8 cellular contexts compared by ENCODE assay signal in the genomic region with DNA sequence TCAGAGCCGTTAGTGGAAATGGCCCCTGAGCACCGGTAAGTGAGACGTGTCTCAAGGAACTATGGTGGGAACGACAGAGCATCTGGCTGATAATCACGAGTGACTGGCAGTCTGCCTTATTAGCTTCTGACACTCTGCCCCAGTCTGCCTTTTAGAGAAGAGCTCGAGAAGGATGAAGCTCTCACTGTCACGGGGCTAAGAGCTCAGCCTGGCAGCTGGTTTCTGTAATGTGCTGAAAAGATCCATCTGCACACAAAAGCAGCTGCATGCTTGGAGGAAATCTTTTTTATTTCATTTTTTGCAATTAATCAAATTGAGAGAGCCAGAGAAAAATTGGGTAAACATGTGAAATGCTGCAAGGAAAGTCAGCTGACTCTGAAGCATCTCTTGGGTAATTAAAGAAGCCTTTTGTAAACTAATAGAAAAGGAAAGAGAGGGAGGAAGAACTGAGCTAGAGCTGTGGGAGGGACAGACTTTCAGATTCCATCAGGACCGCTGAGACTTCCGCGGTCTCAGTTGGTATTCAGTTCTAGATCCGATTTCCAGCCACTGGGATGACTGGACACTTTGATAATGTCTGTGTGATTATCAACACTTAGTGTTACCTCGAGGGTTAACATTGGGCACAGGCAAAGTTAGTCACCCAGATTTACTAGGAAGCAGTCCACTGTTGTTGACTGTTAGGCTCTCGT. TPM values are rescaled to one million over a fixed set of nuclear protein-coding genes. Genes with fewer than 3 reads are reported as not detected.
DNase-seq lines count a peak whose midpoint lies in the region; ATAC-seq, FAIRE-seq and TF ChIP-seq lines count a peak whose summit lies in the region.

No MANE protein-coding gene starts in this region.

- no peaks in the 10 kb centered on the region for H3K9me2 ChIP-seq in PC-9 (ENCODE audit: insufficient read depth)

- H3K27me3 ChIP-seq in A673 (replicated peaks; ENCODE audit: insufficient read depth, low read depth, low read length, poor library complexity) (no peaks in the 10 kb centered on the region), neural progenitor cell (no peaks in the 10 kb centered on the region), PC-9 (ENCODE audit: insufficient read depth, low read depth) (no peaks in the 10 kb centered on the region)

- H3K4me2 ChIP-seq in neural progenitor cell (no peak overlapping the region), PC-9 (no peak overlapping the region)

- POLR2A ChIA-PET in A673 (lab: Charles Lee; ENCODE audit: low non-redundant PET) = no interaction called here
- POLR2A ChIA-PET in PC-9 (lab: Charles Lee; ENCODE audit: unreplicated experiment) = no interaction called here

- no peak for DNase-seq in A673 (ENCODE audit: low spot score)
- DNase-seq in SHP77 treated with DMSO at 0.1 percent for 48 hours (lab: John Stamatoyannopoulos, UW) = peak; percentile 8
- DNase-seq in neural progenitor cell (ENCODE audit: low spot score) = peak; percentile 26
- no peak for DNase-seq in PC-9
- no peak for DNase-seq in activated gamma-delta T cell treated with Interleukin-2 at 50 U/mL for 16 hours

- intact Hi-C loops in A673 (cut with micrococcal nuclease; ENCODE audit: unreplicated experiment) = no loop called here
- intact Hi-C loops in PC-9 (cut with micrococcal nuclease; ENCODE audit: unreplicated experiment) = no loop called here

- FAIRE-seq in endometrium (lab: Jason Lieb, UNC) = peak; percentile 86

- H3K36me3 ChIP-seq in A673 (ENCODE audit: insufficient read depth, low read length, poor library complexity, severe bottlenecking) (no peaks in the 10 kb centered on the region), neural progenitor cell (no peaks in the 10 kb centered on the region), PC-9 (ENCODE audit: low read depth) (peaks cover 20% of the 10 kb centered on the region; the same call in 1 of the 2 replicates)

- no peak overlapping the region for H3K9ac ChIP-seq in neural progenitor cell

- no peaks in the 10 kb centered on the region for H3K9me3 Mint-ChIP-seq in neural progenitor cell

- H3K36me3 Mint-ChIP-seq in neural progenitor cell = no peaks in the 10 kb centered on the region

- no TSS peak for BruUV-seq in A673 (replicated peaks; lab: Mats Ljungman, UMichigan)
- no TSS peak for BruUV-seq in PC-9 (replicated peaks; lab: Mats Ljungman, UMichigan)

- peak; percentile 62 for ATAC-seq in GM18498 (IDR thresholded peaks at IDR 0.05; ENCODE audit: unreplicated experiment)
- ATAC-seq in HG02943 (IDR thresholded peaks at IDR 0.05; ENCODE audit: low read depth, unreplicated experiment) = peak; percentile 53

- peak overlapping the region; percentile 5 for H3K4me3 ChIP-seq in A673 (ENCODE audit: low read depth, low read length, poor library complexity, severe bottlenecking)
- no peak overlapping the region for H3K4me3 ChIP-seq in neural progenitor cell
- no peak overlapping the region for H3K4me3 ChIP-seq in PC-9

- H3F3A ChIP-seq in neural progenitor cell (ENCODE audit: low read depth) (peaks cover 4% of the 10 kb centered on the region), PC-9 (ENCODE audit: insufficient read depth, low read depth) (peaks cover 29% of the 10 kb centered on the region)

- TF ChIP-seq CTCF in A673 (conservative IDR thresholded peaks at IDR 0.05; ENCODE audit: low read depth, low read length) = no peak
- no peak for TF ChIP-seq CTCF in neural progenitor cell (IDR thresholded peaks at IDR 0.05)
- TF ChIP-seq CTCF in PC-9 (conservative IDR thresholded peaks at IDR 0.05) = no peak

- H2AFZ ChIP-seq in neural progenitor cell (replicated peaks) = no peak overlapping the region
- no peak overlapping the region for H2AFZ ChIP-seq in PC-9

- H3K9me3 ChIP-seq in A673 (ENCODE audit: low read depth, low read length, poor library complexity, severe bottlenecking) = no peaks in the 10 kb centered on the region
- H3K9me3 ChIP-seq in neural progenitor cell (ENCODE audit: low read depth) = no peaks in the 10 kb centered on the region
- no peaks in the 10 kb centered on the region for H3K9me3 ChIP-seq in PC-9 (ENCODE audit: insufficient read depth, low read depth)

- peaks cover 7% of the 10 kb centered on the region for H3K27me3 Mint-ChIP-seq in neural progenitor cell (ENCODE audit: insufficient read depth, low read depth)

- H3K27ac ChIP-seq in A673 (ENCODE audit: low read depth, low read length, poor library complexity, severe bottlenecking) (no peak overlapping the region), neural progenitor cell (no peak overlapping the region), PC-9 (no peak overlapping the region)

- H3K79me2 ChIP-seq in neural progenitor cell (ENCODE audit: low read depth) = no peaks in the 10 kb centered on the region
- H3K79me2 ChIP-seq in PC-9 (ENCODE audit: low read depth) = peaks cover 67% of the 10 kb centered on the region

- CTCF ChIA-PET in A673 (lab: Charles Lee) = no interaction called here
- CTCF ChIA-PET in PC-9 (lab: Charles Lee) = no interaction called here

- H3K4me1 ChIP-seq in A673 (ENCODE audit: insufficient read depth, low read length, poor library complexity, severe bottlenecking) (peaks cover 3% of the 10 kb centered on the region), neural progenitor cell (peaks cover 11% of the 10 kb centered on the region), PC-9 (replicated peaks; ENCODE audit: insufficient read depth) (peaks cover 17% of the 10 kb centered on the region)

- H4K20me1 ChIP-seq in neural progenitor cell (ENCODE audit: low read depth) (no peaks in the 10 kb centered on the region), PC-9 (ENCODE audit: insufficient read depth) (0 out of 2 replicates have a peak, but pooled peaks cover 7% of the 10 kb centered on the region)

- H3K4me1 Mint-ChIP-seq in neural progenitor cell = peaks cover 21% of the 10 kb centered on the region

- no peak overlapping the region for H3K27ac Mint-ChIP-seq in neural progenitor cell

- no peak overlapping the region for H3K4me3 Mint-ChIP-seq in neural progenitor cell

RNA-seq across cellular contexts. Expression of a gene that starts 24.4 kb away (rescaled TPM):
- total RNA-seq in A673 (2021) (0.09 TPM in 1 of 2 replicates, not detected in the other), neural progenitor cell (ENCODE audit: low replicate concordance) (0.64 and 2.1 TPM in 2 replicates), PC-9 (2021) (37.9 and 44.4 TPM in 2 replicates)

Comparison
In these comparisons a context has a peak if more than half of its experiments do, and no peak if none do; other contexts are left out.
1. DNase-seq: peak in SHP77 treated with DMSO at 0.1 percent for 48 hours (single experiment) and neural progenitor cell (single experiment); none in A673 (single experiment), PC-9 (0 of 2) and activated gamma-delta T cell treated with Interleukin-2 at 50 U/mL for 16 hours (single experiment).
2. RNA of a gene that starts 24.4 kb away (total RNA-seq): 37.9 to 44.4 TPM in PC-9; 0.64 to 2.1 TPM in neural progenitor cell and 0.09 TPM in A673; every median in the first group is over 10 times any median in the second.